In genomic region chr11:44446341-44446712, GRCh38 we compare ENCODE assay signal across 22 cellular contexts.
DNase-seq lines count a peak whose midpoint lies in the region; ATAC-seq, FAIRE-seq and TF ChIP-seq lines count a peak whose summit lies in the region.
"Had no signal": no experiment of that assay in that cellular context is flagged by ENCODE, and none has a peak within 500 bp of the region (broad histone marks: within the 10 kb centered on the region; RNA-seq: fewer than 3 reads in every experiment).

No MANE protein-coding gene starts in this region.

- peaks cover 6% of the 10 kb centered on the region for H3K27me3 Mint-ChIP-seq in activated naive CD8-positive, alpha-beta T cell treated with anti-CD3 and anti-CD28 coated beads for 36 hours

- in situ Hi-C loops in IMR-90 (cut with MboI; ENCODE audit: low sequenced_read_pairs): no loop called here

- peak; percentile 8 for DNase-seq in NCI-H748 (lab: John Stamatoyannopoulos, UW; ENCODE audit: unreplicated experiment)
- DNase-seq in NCI-H748 treated with DMSO at 0.1 percent for 48 hours (lab: John Stamatoyannopoulos, UW): no peak
- no peak for DNase-seq in IMR-90
- no peak for DNase-seq in H1 (ENCODE audit: low read depth in 1 of 2, low spot score in 2 of 2)
- DNase-seq in osteoblast (ENCODE audit: insufficient read length, low spot score, missing footprints): peak; percentile 17
- DNase-seq in activated naive CD8-positive, alpha-beta T cell treated with anti-CD3 and anti-CD28 coated beads for 36 hours: no peak
- DNase-seq in left ventricle myocardium superior: no peak
- DNase-seq in epidermal melanocyte (ENCODE audit: insufficient read length, low spot score): no peak
- DNase-seq: 8988T, DND-41, HCEC 1CT, MV-4-11, NCI-H187 treated with DMSO at 0.1 percent for 48 hours, NCI-H2171 treated with DMSO at 0.1 percent for 48 hours, NCI-H446, NCI-H526 treated with DMSO at 0.1 percent for 48 hours, OCI-M1, RPMI8226, SIG-M5 had no signal

- H3K4me1 ChIP-seq in IMR-90 (ENCODE audit: control insufficient read depth, insufficient read depth, low read length): no peaks in the 10 kb centered on the region
- peaks cover 3 to 14% (median 7%) of the 10 kb centered on the region in 4 experiments; a peak in 5 of 7 replicates for H3K4me1 ChIP-seq in H1 (replicated peaks in 1 of 4; ENCODE audit: control insufficient read depth in 3 of 4, insufficient read depth in 4 of 4, low read length in 3 of 4)
- H3K4me1 ChIP-seq in osteoblast (ENCODE audit: insufficient read depth, low read length): no peaks in the 10 kb centered on the region

- TF ChIP-seq POLR2A in IMR-90 (IDR thresholded peaks at IDR 0.05; ENCODE audit: low read depth, low read length) (no peak), H1 (IDR thresholded peaks at IDR 0.05; ENCODE audit: control extremely low read depth in 1 of 2, low read depth in 2 of 2, low read length in 2 of 2) (no peak)

- H3K4me2 ChIP-seq in IMR-90 (ENCODE audit: low read depth, low read length) (no peak overlapping the region), H1 (ENCODE audit: insufficient read depth in 1 of 2, low read depth in 2 of 2, low read length in 2 of 2) (peak overlapping the region in 1 of 2 experiments; percentile 17; a peak in 1 of 4 replicates), osteoblast (ENCODE audit: insufficient read depth, low read length) (no peak overlapping the region)

- TF ChIP-seq RAD21 in IMR-90 (IDR thresholded peaks at IDR 0.05; ENCODE audit: low read length) (no peak), H1 (IDR thresholded peaks at IDR 0.05 in 1 of 2, conservative IDR thresholded peaks at IDR 0.05 in 1 of 2; ENCODE audit: low read depth in 2 of 2, low read length in 2 of 2) (no peak)

- H2BK15ac ChIP-seq in IMR-90 (ENCODE audit: low read depth, low read length) (no peak overlapping the region), H1 (ENCODE audit: low read length) (peak overlapping the region; percentile 6; the same call in 1 of the 2 replicates)

- H4K5ac ChIP-seq in IMR-90 (ENCODE audit: low read depth, low read length) (no peak overlapping the region), H1 (ENCODE audit: insufficient read length, low read depth, low read length) (no peak overlapping the region)

- H2AFZ ChIP-seq in IMR-90 (replicated peaks; ENCODE audit: low read length, poor library complexity) (no peak overlapping the region), H1 (ENCODE audit: low read length) (no peak overlapping the region), osteoblast (ENCODE audit: low read length) (no peak overlapping the region)

- no peaks in the 10 kb centered on the region for H3K79me1 ChIP-seq in IMR-90 (ENCODE audit: low read depth in 1 of 2, low read length in 2 of 2)
- no peaks in the 10 kb centered on the region for H3K79me1 ChIP-seq in H1 (ENCODE audit: low read depth, low read length)

- H3K23ac ChIP-seq in IMR-90 (ENCODE audit: low read depth, low read length) (no peak overlapping the region), H1 (ENCODE audit: insufficient read length) (no peak overlapping the region)

- peak overlapping the region; percentile 1 for H2AK9ac ChIP-seq in IMR-90 (replicated peaks; ENCODE audit: low read depth, low read length, poor library complexity)

- H3K56ac ChIP-seq in IMR-90 (ENCODE audit: extremely low read depth, insufficient read depth, low read length): no peak overlapping the region
- no peak overlapping the region for H3K56ac ChIP-seq in H1 (replicated peaks; ENCODE audit: insufficient read length, low read depth, low read length)

- H4K91ac ChIP-seq in IMR-90 (ENCODE audit: insufficient read depth, low read depth, low read length) (no peak overlapping the region), H1 (replicated peaks; ENCODE audit: insufficient read length, low read length) (peak overlapping the region; percentile 15)

- no peak overlapping the region for H4K8ac ChIP-seq in IMR-90 (ENCODE audit: low read depth in 2 of 2, low read length in 2 of 2)
- no peak overlapping the region for H4K8ac ChIP-seq in H1 (ENCODE audit: extremely low read depth, insufficient read depth, low read length)

- WGBS in IMR-90 (ENCODE audit: extremely low coverage in 2 of 2, insufficient read length in 1 of 2), 2 experiments: no CpG with 5 or more reads among the region's 7 CpGs
- WGBS in H1 (ENCODE audit: extremely low coverage in 1 of 2, insufficient coverage in 1 of 2, insufficient read length in 1 of 2, insufficient replicate concordance in 2 of 2, low coverage in 1 of 2, low lambda C conversion rate in 2 of 2, missing lambda C conversion rate in 1 of 2), 2 experiments: 73% methylated on average over 7 of the region's 7 CpGs; no CpG with 5 or more reads in 1 of the 2 experiments

- H3K36me3 ChIP-seq in IMR-90 (ENCODE audit: control insufficient read depth, insufficient read depth, low read length) (no peaks in the 10 kb centered on the region), H1 (ENCODE audit: control insufficient read depth in 2 of 4, insufficient read depth in 4 of 4, low read length in 3 of 4) (no peaks in the 10 kb centered on the region), osteoblast (ENCODE audit: insufficient read depth, low read length) (no peaks in the 10 kb centered on the region)

- peak overlapping the region; percentile 76; the same call in 1 of the 2 replicates for H2BK12ac ChIP-seq in H1 (ENCODE audit: low read depth, low read length)

- H4K20me1 ChIP-seq in IMR-90 (ENCODE audit: insufficient read depth, low read length): no peaks in the 10 kb centered on the region
- no peaks in the 10 kb centered on the region for H4K20me1 ChIP-seq in H1 (replicated peaks in 1 of 2; ENCODE audit: control insufficient read depth in 1 of 2, insufficient read depth in 2 of 2, low read length in 2 of 2)
- H4K20me1 ChIP-seq in osteoblast (ENCODE audit: insufficient read depth, low read length): no peaks in the 10 kb centered on the region

- H3K27ac ChIP-seq in IMR-90 (ENCODE audit: insufficient read depth, low read length) (no peak overlapping the region), H1 (ENCODE audit: low read depth, low read length) (no peak overlapping the region), osteoblast (ENCODE audit: low read depth, low read length) (no peak overlapping the region)

- intact Hi-C loops in IMR-90 (cut with micrococcal nuclease): no loop called here
- intact Hi-C loops in left ventricle myocardium superior (cut with micrococcal nuclease): no loop called here

- H3K4me3 ChIP-seq in IMR-90 (ENCODE audit: insufficient read depth, low read depth, low read length): no peak overlapping the region
- no peak overlapping the region for H3K4me3 ChIP-seq in H1 (ENCODE audit: extremely low read depth in 1 of 4, insufficient read depth in 2 of 4, low read depth in 3 of 4, low read length in 4 of 4)
- no peak overlapping the region for H3K4me3 ChIP-seq in osteoblast (ENCODE audit: insufficient read depth, low read length)

- no peak for ATAC-seq in IMR-90 (ENCODE audit: low read depth)
- ATAC-seq in left ventricle myocardium superior: no peak
- ATAC-seq: SK-N-SH treated with all-trans-retinoic acid at 6 μM for 48 hours had no signal

- H2BK5ac ChIP-seq in IMR-90 (ENCODE audit: low read depth, low read length, poor library complexity, severe bottlenecking) (no peak overlapping the region), H1 (ENCODE audit: low read depth, low read length) (peak overlapping the region; percentile 38; the same call in 1 of the 2 replicates)

- POLR2A ChIA-PET in IMR-90 (lab: Charles Lee; ENCODE audit: unreplicated experiment) (no interaction called here), H1 (lab: Charles Lee; ENCODE audit: partially characterized antibody) (no interaction called here)

- peak; percentile 42 for FAIRE-seq in H1 (lab: Jason Lieb, UNC)
- FAIRE-seq: HTR-8/SVneo had no signal

- no peak for TF ChIP-seq EP300 in H1 (IDR thresholded peaks at IDR 0.05; ENCODE audit: borderline replicate concordance in 1 of 2, low read depth in 2 of 2, low read length in 2 of 2)

- no peak overlapping the region for H2BK20ac ChIP-seq in IMR-90 (ENCODE audit: low read depth, low read length)
- peak overlapping the region; percentile 40 for H2BK20ac ChIP-seq in H1 (ENCODE audit: low read length)

- H2BK120ac ChIP-seq in IMR-90 (ENCODE audit: low read depth, low read length) (no peak overlapping the region), H1 (replicated peaks; ENCODE audit: low read depth, low read length) (no peak overlapping the region)

- H3K14ac ChIP-seq in IMR-90 (replicated peaks; ENCODE audit: low read depth, low read length): no peak overlapping the region
- no peak overlapping the region for H3K14ac ChIP-seq in H1 (ENCODE audit: insufficient read length)

- CTCF ChIA-PET in IMR-90 (lab: Yijun Ruan, JAX) (no interaction called here), H1 (lab: Charles Lee; ENCODE audit: partially characterized antibody) (interaction anchor here (1.1 to 3.0 kb wide), 5 partner anchors 10 to 167 kb away, joined by 4 to 18 read pairs (median 8); no protein-coding TSS in a partner anchor)

- TF ChIP-seq CTCF in IMR-90 (conservative IDR thresholded peaks at IDR 0.05; ENCODE audit: low read depth, low read length) (no peak), H1 (IDR thresholded peaks at IDR 0.05; ENCODE audit: control extremely low read depth in 1 of 3, insufficient read depth in 1 of 3, low read depth in 1 of 3, low read length in 3 of 3) (no peak), osteoblast (IDR thresholded peaks at IDR 0.05; ENCODE audit: extremely low read depth, low read depth, low read length) (no peak)

- no peaks in the 10 kb centered on the region for H3K9me3 ChIP-seq in IMR-90 (ENCODE audit: control insufficient read depth, insufficient read depth, low read length)
- no peaks in the 10 kb centered on the region for H3K9me3 ChIP-seq in H1 (ENCODE audit: insufficient read depth in 2 of 2, low read depth in 1 of 2, low read length in 1 of 2)
- no peaks in the 10 kb centered on the region for H3K9me3 ChIP-seq in osteoblast (ENCODE audit: low read depth, low read length)

- no peaks in the 10 kb centered on the region for H3K23me2 ChIP-seq in H1 (ENCODE audit: low read depth, low read length)

- H3K18ac ChIP-seq in IMR-90 (ENCODE audit: low read depth, low read length) (no peak overlapping the region), H1 (ENCODE audit: extremely low read depth, low read length) (no peak overlapping the region)

- H3K27me3 ChIP-seq in IMR-90 (ENCODE audit: control insufficient read depth, insufficient read depth, low read length) (peaks cover 9% of the 10 kb centered on the region), H1 (replicated peaks in 1 of 4; ENCODE audit: control insufficient read depth in 3 of 4, extremely low read depth in 1 of 4, insufficient read depth in 3 of 4, low read length in 3 of 4) (peaks cover 0 to 2% (median 0%) of the 10 kb centered on the region in 4 experiments; a peak in 2 of 7 replicates), osteoblast (ENCODE audit: insufficient read depth, low read length) (peaks cover 19% of the 10 kb centered on the region)

- H3K9me3 Mint-ChIP-seq in activated naive CD8-positive, alpha-beta T cell treated with anti-CD3 and anti-CD28 coated beads for 36 hours: peaks cover 11% of the 10 kb centered on the region

- H3K4me1 Mint-ChIP-seq in activated naive CD8-positive, alpha-beta T cell treated with anti-CD3 and anti-CD28 coated beads for 36 hours: no peaks in the 10 kb centered on the region
- H3K4me1 Mint-ChIP-seq: B cell had no signal

- dilution Hi-C loops in IMR-90 (cut with HindIII; ENCODE audit: low sequenced_read_pairs, unreplicated experiment): no loop called here

- no peak overlapping the region for H3K4me3 Mint-ChIP-seq in activated naive CD8-positive, alpha-beta T cell treated with anti-CD3 and anti-CD28 coated beads for 36 hours
- H3K4me3 Mint-ChIP-seq: B cell had no signal

- no peak overlapping the region for H3K27ac Mint-ChIP-seq in activated naive CD8-positive, alpha-beta T cell treated with anti-CD3 and anti-CD28 coated beads for 36 hours
- H3K27ac Mint-ChIP-seq: B cell had no signal

- H3K9ac ChIP-seq in IMR-90 (ENCODE audit: low read depth, low read length): no peak overlapping the region
- H3K9ac ChIP-seq in H1 (replicated peaks in 1 of 4; ENCODE audit: extremely low read depth in 1 of 4, low read depth in 3 of 4, low read length in 3 of 4): no peak overlapping the region

- H2AK5ac ChIP-seq in IMR-90 (ENCODE audit: low read depth, low read length): no peak overlapping the region
- peak overlapping the region; percentile 71; the same call in 1 of the 2 replicates for H2AK5ac ChIP-seq in H1 (ENCODE audit: low read depth, low read length)

- no peaks in the 10 kb centered on the region for H3K9me1 ChIP-seq in IMR-90 (ENCODE audit: insufficient read depth, low read length)

- H3K79me2 ChIP-seq in H1 (ENCODE audit: control insufficient read depth in 1 of 2, insufficient read depth in 2 of 2, low read length in 2 of 2): no peaks in the 10 kb centered on the region
- H3K79me2 ChIP-seq in osteoblast (ENCODE audit: insufficient read depth, low read length): no peaks in the 10 kb centered on the region

- H3K36me3 Mint-ChIP-seq in activated naive CD8-positive, alpha-beta T cell treated with anti-CD3 and anti-CD28 coated beads for 36 hours: no peaks in the 10 kb centered on the region

- H3K4ac ChIP-seq in IMR-90 (ENCODE audit: low read depth, low read length) (no peak overlapping the region), H1 (replicated peaks; ENCODE audit: insufficient read length, low read depth, low read length) (peak overlapping the region; percentile 16)

- no TSS peak for BruUV-seq in IMR-90 (replicated peaks; lab: Mats Ljungman, UMichigan)

Comparison
In these comparisons a context has a peak if more than half of its experiments do, and no peak if none do; other contexts are left out.
1. DNase-seq: peak in NCI-H748 (single experiment) and osteoblast (single experiment); none in NCI-H748 treated with DMSO at 0.1 percent for 48 hours (single experiment), IMR-90 (single experiment), H1 (0 of 2), activated naive CD8-positive, alpha-beta T cell treated with anti-CD3 and anti-CD28 coated beads for 36 hours (single experiment), left ventricle myocardium superior (single experiment) and epidermal melanocyte (single experiment).